ENCODE assay signal across 25 cellular contexts in the genomic region with DNA sequence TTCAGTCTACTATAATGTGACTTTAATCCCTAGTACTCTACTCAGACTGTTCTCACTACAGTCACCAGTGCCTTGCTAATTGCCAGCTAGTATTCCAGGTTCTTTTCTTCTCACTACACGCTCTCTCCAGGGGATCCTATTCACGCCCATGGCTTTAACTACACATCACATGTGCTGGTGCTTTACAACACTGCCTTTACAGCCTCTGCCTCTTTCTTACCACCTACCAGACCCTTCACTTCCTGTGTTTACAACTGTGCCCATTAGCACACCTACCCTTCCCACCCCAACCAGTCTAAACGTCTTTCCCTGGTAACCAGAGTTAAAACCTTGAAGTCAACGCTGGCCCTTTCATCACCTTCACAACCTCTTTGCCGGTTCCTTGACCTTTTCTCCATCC.
DNase-seq lines count a peak whose midpoint lies in the region; ATAC-seq and TF ChIP-seq lines count a peak whose summit lies in the region.
"Had no signal": no experiment of that assay in that cellular context is flagged by ENCODE, and none has a peak within 500 bp of the region (broad histone marks: within the 10 kb centered on the region; RNA-seq: fewer than 3 reads in every experiment).

No MANE protein-coding gene starts in this region.

- peak overlapping the region in 1 of 2 experiments; percentile 41; a peak in 2 of 4 replicates for H3K27ac ChIP-seq in SK-N-SH (ENCODE audit: low read depth in 2 of 2, low read length in 1 of 2)
- peak overlapping the region; percentile 20 for H3K27ac ChIP-seq in RWPE2 (ENCODE audit: poor library complexity, severe bottlenecking)
- H3K27ac ChIP-seq in neural progenitor cell = no peak overlapping the region
- H3K27ac ChIP-seq: RWPE1, VCaP had no signal

- no peak overlapping the region for H3K4me3 Mint-ChIP-seq in neural progenitor cell
- H3K4me3 Mint-ChIP-seq: activated naive CD8-positive, alpha-beta T cell treated with anti-CD3 and anti-CD28 coated beads, Interleukin-2, amount 50 U/mL, for 24 hours; naive thymus-derived CD4-positive, alpha-beta T cell; T-helper 2 cell treated with Interferon-gamma antibody and Interleukin-4, amounts not matched to agents 5 μg/mL and 100 μg/mL, for 36 hours had no signal

- H3K36me3 Mint-ChIP-seq in neural progenitor cell = no peaks in the 10 kb centered on the region
- H3K36me3 Mint-ChIP-seq: naive thymus-derived CD4-positive, alpha-beta T cell had no signal

- POLR2A ChIA-PET in SK-N-SH (lab: Yijun Ruan, JAX) = no interaction called here

- H3F3A ChIP-seq in SK-N-SH (replicated peaks; ENCODE audit: insufficient read depth) (peaks cover 21% of the 10 kb centered on the region), neural progenitor cell (ENCODE audit: low read depth) (no peaks in the 10 kb centered on the region)

- whole genome bisulfite sequencing in SK-N-SH (ENCODE audit: low lambda C conversion rate) = 87% methylated on average over 5 of the region's 5 CpGs

- TF ChIP-seq EP300 in SK-N-SH (IDR thresholded peaks at IDR 0.05; ENCODE audit: borderline replicate concordance in 1 of 2, low read depth in 1 of 2, low read length in 1 of 2) = no peak

- no peaks in the 10 kb centered on the region for H3K36me3 ChIP-seq in SK-N-SH (replicated peaks in 1 of 2; ENCODE audit: control insufficient read depth in 1 of 2, insufficient read depth in 2 of 2, low read length in 1 of 2)
- no peaks in the 10 kb centered on the region for H3K36me3 ChIP-seq in RWPE2 (ENCODE audit: low read depth)
- no peaks in the 10 kb centered on the region for H3K36me3 ChIP-seq in neural progenitor cell
- H3K36me3 ChIP-seq: BE2C had no signal

- TF ChIP-seq RAD21 in SK-N-SH (IDR thresholded peaks at IDR 0.05; ENCODE audit: low read length) = no peak

- H3K4me2 ChIP-seq in SK-N-SH = peak overlapping the region; percentile 17; the same call in 1 of the 2 replicates
- H3K4me2 ChIP-seq in neural progenitor cell = no peak overlapping the region

- no peak overlapping the region for H2AFZ ChIP-seq in SK-N-SH (ENCODE audit: low read depth)
- H2AFZ ChIP-seq in neural progenitor cell (replicated peaks) = no peak overlapping the region

- H4K20me1 ChIP-seq in SK-N-SH (ENCODE audit: insufficient read depth) (no peaks in the 10 kb centered on the region), neural progenitor cell (ENCODE audit: low read depth) (no peaks in the 10 kb centered on the region)

- H3K27ac Mint-ChIP-seq in neural progenitor cell = no peak overlapping the region
- H3K27ac Mint-ChIP-seq: activated naive CD8-positive, alpha-beta T cell treated with anti-CD3 and anti-CD28 coated beads, Interleukin-2, amount 50 U/mL, for 24 hours; naive thymus-derived CD4-positive, alpha-beta T cell; T-helper 2 cell treated with Interferon-gamma antibody and Interleukin-4, amounts not matched to agents 5 μg/mL and 100 μg/mL, for 36 hours had no signal

- no peak overlapping the region for H3K4me3 ChIP-seq in SK-N-SH (ENCODE audit: low read depth in 2 of 2, low read length in 1 of 2)
- H3K4me3 ChIP-seq in RWPE2 (ENCODE audit: severe bottlenecking) = no peak overlapping the region
- H3K4me3 ChIP-seq in neural progenitor cell = no peak overlapping the region
- H3K4me3 ChIP-seq: GM12878 had no signal

- TF ChIP-seq CTCF in SK-N-SH (IDR thresholded peaks at IDR 0.05) (no peak), RWPE2 (IDR thresholded peaks at IDR 0.05; ENCODE audit: poor library complexity, severe bottlenecking) (no peak), neural progenitor cell (IDR thresholded peaks at IDR 0.05) (no peak)

- H3K9me2 ChIP-seq in SK-N-SH = no peaks in the 10 kb centered on the region

- peaks cover 0 to 45% of the 10 kb centered on the region in 2 experiments; a peak in 3 of 4 replicates for H3K4me1 ChIP-seq in SK-N-SH (ENCODE audit: control insufficient read depth in 1 of 2, insufficient read depth in 2 of 2, low read depth in 1 of 2, low read length in 1 of 2)
- H3K4me1 ChIP-seq in RWPE2 (ENCODE audit: insufficient read depth, poor library complexity, severe bottlenecking) = peaks cover 25% of the 10 kb centered on the region
- H3K4me1 ChIP-seq in neural progenitor cell = peaks cover 8% of the 10 kb centered on the region
- H3K4me1 ChIP-seq: BE2C had no signal

- H3K9me3 ChIP-seq in SK-N-SH (no peaks in the 10 kb centered on the region), RWPE2 (ENCODE audit: severe bottlenecking) (no peaks in the 10 kb centered on the region), neural progenitor cell (ENCODE audit: low read depth) (no peaks in the 10 kb centered on the region)
- H3K9me3 ChIP-seq: BE2C had no signal

- DNase-seq in SK-N-SH (no peak), NCI-H146 treated with DMSO at 0.1 percent for 48 hours (lab: John Stamatoyannopoulos, UW; ENCODE audit: unreplicated experiment) (peak; percentile 84), RWPE2 (ENCODE audit: low spot score) (no peak), neural progenitor cell (ENCODE audit: low spot score) (peak; percentile 16), OCI-M1 (lab: John Stamatoyannopoulos, UW) (no peak), HT-29 (ENCODE audit: low spot score) (no peak)
- no peak for DNase-seq in stimulated activated CD4-positive, alpha-beta T cell treated with anti-CD3 and anti-CD28 coated beads, Interleukin-4, amount 100 ng/mL, for 4 hours
- DNase-seq: ACHN; activated CD4-positive, alpha-beta T cell treated with anti-CD3 and anti-CD28 coated beads for 48 hours; activated CD8-positive, alpha-beta memory T cell treated with anti-CD3 and anti-CD28 coated beads for 24 hours; activated naive CD8-positive, alpha-beta T cell treated with anti-CD3 and anti-CD28 coated beads, Interleukin-2, amount 50 U/mL, for 24 hours; activated T-cell treated with anti-CD3 and anti-CD28 coated beads, Interleukin-2, amount 50 U/mL, for 1 hour; BE2C; Karpas-422; midbrain; naive thymus-derived CD4-positive, alpha-beta T cell; NCI-H2029 treated with DMSO at 0.1 percent for 48 hours; occipital lobe; stimulated activated naive CD4-positive, alpha-beta T cell had no signal

- H3K9ac ChIP-seq in SK-N-SH (no peak overlapping the region), neural progenitor cell (no peak overlapping the region)

- H3K27me3 ChIP-seq in SK-N-SH (ENCODE audit: insufficient read depth) (no peaks in the 10 kb centered on the region), RWPE2 (ENCODE audit: insufficient read depth, poor library complexity, severe bottlenecking) (no peaks in the 10 kb centered on the region), neural progenitor cell (no peaks in the 10 kb centered on the region)
- H3K27me3 ChIP-seq: BE2C had no signal

- H3K79me2 ChIP-seq in SK-N-SH (ENCODE audit: insufficient read depth) (no peaks in the 10 kb centered on the region), neural progenitor cell (ENCODE audit: low read depth) (no peaks in the 10 kb centered on the region)

- peaks cover 5% of the 10 kb centered on the region for H3K27me3 Mint-ChIP-seq in neural progenitor cell (ENCODE audit: insufficient read depth, low read depth)
- H3K27me3 Mint-ChIP-seq: activated naive CD8-positive, alpha-beta T cell treated with anti-CD3 and anti-CD28 coated beads, Interleukin-2, amount 50 U/mL, for 24 hours had no signal

- CTCF ChIA-PET in SK-N-SH (lab: Yijun Ruan, JAX) = no interaction called here

- H3K9me3 Mint-ChIP-seq in neural progenitor cell = no peaks in the 10 kb centered on the region
- H3K9me3 Mint-ChIP-seq: activated naive CD8-positive, alpha-beta T cell treated with anti-CD3 and anti-CD28 coated beads, Interleukin-2, amount 50 U/mL, for 24 hours; T-helper 2 cell treated with Interferon-gamma antibody and Interleukin-4, amounts not matched to agents 5 μg/mL and 100 μg/mL, for 36 hours had no signal

- ATAC-seq in SK-N-SH treated with all-trans-retinoic acid at 6 μM for 48 hours = no peak
- ATAC-seq in RWPE2 (ENCODE audit: low read depth) = no peak
- ATAC-seq: activated naive CD8-positive, alpha-beta T cell treated with anti-CD3 and anti-CD28 coated beads, Interleukin-2, amount 50 U/mL, for 24 hours; GM12878; HCT116; naive thymus-derived CD4-positive, alpha-beta T cell had no signal

- peaks cover 55% of the 10 kb centered on the region for H3K4me1 Mint-ChIP-seq in neural progenitor cell
- H3K4me1 Mint-ChIP-seq: activated naive CD8-positive, alpha-beta T cell treated with anti-CD3 and anti-CD28 coated beads, Interleukin-2, amount 50 U/mL, for 24 hours; naive thymus-derived CD4-positive, alpha-beta T cell had no signal

TF ChIP-seq in SK-N-SH, 30 proteins besides CTCF, POLR2A, EP300 and RAD21 (continues in another document):
- TF ChIP-seq TAF1 (IDR thresholded peaks at IDR 0.05; ENCODE audit: borderline replicate concordance, low read depth, low read length) = no peak
- TF ChIP-seq ELF1 (IDR thresholded peaks at IDR 0.05) = no peak
- no peak for TF ChIP-seq SMC3 (IDR thresholded peaks at IDR 0.05; ENCODE audit: low read depth, low read length)
- no peak for TF ChIP-seq CHD2 (IDR thresholded peaks at IDR 0.05; ENCODE audit: low read length, partially characterized antibody)
- TF ChIP-seq MEF2A (IDR thresholded peaks at IDR 0.05; ENCODE audit: borderline replicate concordance, low read depth) = no peak
- TF ChIP-seq RCOR1 (IDR thresholded peaks at IDR 0.05; ENCODE audit: low read length) = no peak
- no peak for TF ChIP-seq POLR2AphosphoS5 (IDR thresholded peaks at IDR 0.05; ENCODE audit: low read depth, low read length)

TF ChIP-seq in SK-N-SH treated with all-trans-retinoic acid at 6 μM for 48 hours, 23 proteins besides CTCF, POLR2A, EP300 and RAD21 (continues in another document):
- TF ChIP-seq TCF4 (CRISPR knock-in tag; IDR thresholded peaks at IDR 0.05; ENCODE audit: borderline replicate concordance) (no peak), TSHZ2 (CRISPR knock-in tag; IDR thresholded peaks at IDR 0.05) (no peak)

Comparison
In these comparisons a context has a peak if more than half of its experiments do, and no peak if none do; other contexts are left out.
1. DNase-seq: peak in NCI-H146 treated with DMSO at 0.1 percent for 48 hours (single experiment) and neural progenitor cell (single experiment); none in SK-N-SH (single experiment), RWPE2 (single experiment), stimulated activated CD4-positive, alpha-beta T cell treated with anti-CD3 and anti-CD28 coated beads, Interleukin-4, amount 100 ng/mL, for 4 hours (0 of 2), OCI-M1 (single experiment) and HT-29 (single experiment).